26 cellular contexts compared by ENCODE assay signal in genomic region chr21:35058058-35058457, GRCh38.
"Had no signal": no experiment of that assay in that cellular context is flagged by ENCODE, and none has a peak within 500 bp of the region (broad histone marks: within the 10 kb centered on the region; RNA-seq: fewer than 3 reads in every experiment).

No MANE protein-coding gene starts in this region.

- H3K9me3 Mint-ChIP-seq: effector memory CD8-positive, alpha-beta T cell; memory B cell; nephron; neural progenitor cell had no signal

- H3K4me3 Mint-ChIP-seq: effector memory CD8-positive, alpha-beta T cell; memory B cell; nephron; neural progenitor cell had no signal

- H3K9ac ChIP-seq: neural progenitor cell, parathyroid adenoma had no signal

- H3K36me3 Mint-ChIP-seq: memory B cell, neural progenitor cell had no signal

- H3K36me3 ChIP-seq: esophagus squamous epithelium, heart right ventricle, neural progenitor cell, stomach, thyroid gland, vagina had no signal

- DNase-seq: cortex of kidney; effector memory CD8-positive, alpha-beta T cell; erythroblast; esophagus squamous epithelium; foreskin melanocyte; glutamatergic neuron; heart right ventricle; hippocampal formation; stimulated activated CD4-positive, alpha-beta T cell treated with anti-CD3 and anti-CD28 coated beads, Interleukin-12 subunit alpha, Interleukin-12 subunit beta, amount 100 ng/mL, for 4 hours; stimulated activated CD4-positive, alpha-beta T cell treated with anti-CD3 and anti-CD28 coated beads, Interleukin-1b, Interleukin-23, amount 100 ng/mL, for 48 hours; stimulated activated CD4-positive, alpha-beta T cell treated with anti-CD3 and anti-CD28 coated beads, Interleukin-4, amount 100 ng/mL, for 1 hour; stimulated activated CD8-positive, alpha-beta memory T cell treated with anti-CD3 and anti-CD28 coated beads, Interleukin-4, amount 100 ng/mL, for 48 hours; stimulated activated naive CD4-positive, alpha-beta T cell treated with Interleukin-2 at 50 U/mL for 16 hours; stomach; thyroid gland; trophoblast cell had no signal

- ATAC-seq: effector memory CD8-positive, alpha-beta T cell; heart right ventricle; left lobe of liver; sciatic nerve had no signal

- H3K79me2 ChIP-seq: parathyroid adenoma had no signal

- H3K4me3 ChIP-seq: esophagus squamous epithelium, heart right ventricle, lung, neural progenitor cell, smooth muscle cell, stomach, thyroid gland, vagina had no signal

- H3K27ac Mint-ChIP-seq: effector memory CD8-positive, alpha-beta T cell; memory B cell; nephron; neural progenitor cell; progenitor cell of endocrine pancreas had no signal

- H3K9me3 ChIP-seq: esophagus squamous epithelium, heart right ventricle, stomach, thyroid gland, vagina had no signal

- H2AFZ ChIP-seq: neural progenitor cell, parathyroid adenoma had no signal

- H3K27me3 ChIP-seq: esophagus squamous epithelium, neural progenitor cell, stomach, thyroid gland, vagina had no signal

- H3K4me1 ChIP-seq: esophagus squamous epithelium, neural progenitor cell, parathyroid adenoma, thyroid gland, vagina had no signal

- H3K27ac ChIP-seq: esophagus squamous epithelium, heart right ventricle, neural progenitor cell, parathyroid adenoma, stomach, thyroid gland, vagina had no signal

- H3K4me2 ChIP-seq: neural progenitor cell, smooth muscle cell had no signal
